In genomic region chr14:22900088-22900799, GRCh38 we compare ENCODE assay signal across 8 cellular contexts. TPM values are rescaled to one million over a fixed set of nuclear protein-coding genes. Genes with fewer than 3 reads are reported as not detected.
A peak's percentile ranks its signal among the peaks of the same experiment; 100 is the strongest.
DNase-seq lines count a peak whose midpoint lies in the region; ATAC-seq and TF ChIP-seq lines count a peak whose summit lies in the region.

No MANE protein-coding gene starts in this region.

- H3K36me3 Mint-ChIP-seq in activated naive CD8-positive, alpha-beta T cell treated with anti-CD3 and anti-CD28 coated beads for 36 hours, result peaks cover 13% of the 10 kb centered on the region

- H3K4me1 ChIP-seq in heart left ventricle, result peaks cover 0 to 10% (median 5%) of the 10 kb centered on the region in 12 donors
- H3K4me1 ChIP-seq in psoas muscle, result no peaks in the 10 kb centered on the region

- WGBS in heart left ventricle, 4 donors, result 36 to 53% (median 43%) methylated on average over 3 of the region's 3 CpGs
- WGBS in psoas muscle, 3 donors, result 38 to 59% (median 57%) methylated on average over 3 of the region's 3 CpGs

- no peak overlapping the region for H3K4me3 Mint-ChIP-seq in activated naive CD8-positive, alpha-beta T cell treated with anti-CD3 and anti-CD28 coated beads for 36 hours

- TF ChIP-seq POLR2A in heart left ventricle (IDR thresholded peaks at IDR 0.05), result no peak

- intact Hi-C loops in heart left ventricle (cut with DNase I), result loop anchor here in 3 of 10 donors (1.0 to 10.0 kb wide), 2 partner anchors 28 to 75 kb away; partner anchors contain the start of gene MRPL52 (in 1 of the 3)
- intact Hi-C loops in psoas muscle (cut with DNase I), result loop anchor here in 1 of 2 donors (2.0 kb wide), 1 partner anchor 27 kb away; no protein-coding TSS in a partner anchor

- no peaks in the 10 kb centered on the region for H3K9me3 ChIP-seq in heart left ventricle
- no peaks in the 10 kb centered on the region for H3K9me3 ChIP-seq in psoas muscle

- H3K36me3 ChIP-seq in heart left ventricle, result peaks cover 3 to 64% (median 50%) of the 10 kb centered on the region in 9 donors
- peaks cover 13 to 53% of the 10 kb centered on the region in 2 donors for H3K36me3 ChIP-seq in psoas muscle (ENCODE audit: insufficient read depth in 1 of 2, low read depth in 1 of 2)

- peaks cover 10% of the 10 kb centered on the region for H3K4me1 Mint-ChIP-seq in activated naive CD8-positive, alpha-beta T cell treated with anti-CD3 and anti-CD28 coated beads for 36 hours

- H3K27ac ChIP-seq in heart left ventricle, result peak overlapping the region in 1 of 12 donors; percentile 72
- H3K27ac ChIP-seq in psoas muscle, result no peak overlapping the region

- DNase-seq in activated CD4-positive, CD25-positive, alpha-beta regulatory T cell (lab: John Stamatoyannopoulos, UW), result peak in 3 of 4 experiments; percentile 26 to 53 (median 36)
- DNase-seq in activated CD4-positive, CD25-positive, alpha-beta regulatory T cell treated with anti-CD3 and anti-CD28 coated beads, Interleukin-2, amount 50 U/mL, for 72 hours, result no peak
- peak in 67 of 76 experiments; percentile 2 to 79 (median 48) for DNase-seq in HUDEP-2 (lab: John Stamatoyannopoulos, UW; ENCODE audit: unreplicated experiment in 76 of 76)
- DNase-seq in OCI-M1 (lab: John Stamatoyannopoulos, UW), result peak; percentile 80
- peak; percentile 26 for DNase-seq in activated naive CD8-positive, alpha-beta T cell treated with anti-CD3 and anti-CD28 coated beads for 36 hours
- DNase-seq in heart left ventricle, result no peak
- DNase-seq in psoas muscle, result no peak

- H3K27me3 ChIP-seq in heart left ventricle (no peaks in the 10 kb centered on the region), psoas muscle (ENCODE audit: insufficient read depth in 3 of 3, low read length in 2 of 3) (no peaks in the 10 kb centered on the region)

- H3K27ac Mint-ChIP-seq in activated naive CD8-positive, alpha-beta T cell treated with anti-CD3 and anti-CD28 coated beads for 36 hours, result no peak overlapping the region

- H3K4me3 ChIP-seq in heart left ventricle (no peak overlapping the region), psoas muscle (no peak overlapping the region)

- no peaks in the 10 kb centered on the region for H3K27me3 Mint-ChIP-seq in activated naive CD8-positive, alpha-beta T cell treated with anti-CD3 and anti-CD28 coated beads for 36 hours

- peak; percentile 29 to 69 (median 54) for ATAC-seq in heart left ventricle
- peak; percentile 58 to 79 (median 65) for ATAC-seq in psoas muscle
- ATAC-seq in HG03520 (IDR thresholded peaks at IDR 0.05; ENCODE audit: unreplicated experiment), result no peak

- no peaks in the 10 kb centered on the region for H3K9me3 Mint-ChIP-seq in activated naive CD8-positive, alpha-beta T cell treated with anti-CD3 and anti-CD28 coated beads for 36 hours

- TF ChIP-seq CTCF in heart left ventricle (IDR thresholded peaks at IDR 0.05) (peak in 11 of 12 donors; percentile 28 to 64 (median 49)), psoas muscle (IDR thresholded peaks at IDR 0.05) (peak; percentile 46)

RNA-seq across cellular contexts. Expression of gene REM2, which starts 17.2 kb away (rescaled TPM):
- total RNA-seq in activated naive CD8-positive, alpha-beta T cell treated with anti-CD3 and anti-CD28 coated beads for 36 hours, result under 1 TPM; 0.14 to 0.19 TPM
- under 1 TPM in 1 of 9 donors, not detected in 8; 0.21 TPM for total RNA-seq in heart left ventricle
- polyA plus RNA-seq in heart left ventricle, result under 1 TPM in 1 of 2 donors, not detected in 1; 0.06 TPM
- total RNA-seq in psoas muscle, result under 1 TPM in 2 of 4 donors, not detected in 2; 0.21 to 0.34 TPM
- polyA plus RNA-seq in psoas muscle, result under 1 TPM; 0.05 to 0.18 (median 0.10) TPM

RNA-seq across cellular contexts. Expression of gene RBM23, which starts 18.7 kb away (rescaled TPM):
- 10 to 100 TPM; 66.2 to 67.2 TPM for total RNA-seq in activated naive CD8-positive, alpha-beta T cell treated with anti-CD3 and anti-CD28 coated beads for 36 hours
- total RNA-seq in heart left ventricle, result 10 to 100 TPM; 35.4 to 45.0 (median 41.6) TPM
- 10 to 100 TPM; 14.8 to 52.7 TPM for polyA plus RNA-seq in heart left ventricle
- total RNA-seq in psoas muscle, result 10 to 100 TPM; 25.4 to 42.1 (median 27.8) TPM
- 10 to 100 TPM; 18.4 to 35.7 (median 20.1) TPM for polyA plus RNA-seq in psoas muscle

RNA-seq across cellular contexts. Expression of gene LRP10, which starts 28.7 kb away (rescaled TPM):
- total RNA-seq in activated naive CD8-positive, alpha-beta T cell treated with anti-CD3 and anti-CD28 coated beads for 36 hours, result 10 to 100 TPM; 17.6 to 18.7 TPM
- total RNA-seq in heart left ventricle (100 to 1,000 TPM in 3 of 9 donors, 10 to 100 TPM in 6; 47.9 to 128 (median 64.5) TPM), psoas muscle (10 to 100 TPM; 30.9 to 50.6 (median 40.6) TPM)
- polyA plus RNA-seq in heart left ventricle (10 to 100 TPM; 11.0 to 99.9 TPM), psoas muscle (10 to 100 TPM; 18.1 to 42.7 (median 25.1) TPM)

RNA-seq across cellular contexts. Expression of gene PRMT5, which starts 28.9 kb away (rescaled TPM):
- total RNA-seq in activated naive CD8-positive, alpha-beta T cell treated with anti-CD3 and anti-CD28 coated beads for 36 hours, result 100 to 1,000 TPM; 169 to 190 TPM
- total RNA-seq in heart left ventricle, result 10 to 100 TPM; 37.2 to 60.2 (median 48.8) TPM
- 100 to 1,000 TPM in 1 of 2 donors, 10 to 100 TPM in 1; 10.4 to 101 TPM for polyA plus RNA-seq in heart left ventricle
- total RNA-seq in psoas muscle, result 10 to 100 TPM; 67.5 to 80.4 (median 74.1) TPM
- polyA plus RNA-seq in psoas muscle, result 10 to 100 TPM; 45.3 to 99.5 (median 88.6) TPM

RNA-seq across cellular contexts. Expression of gene HAUS4, which starts 56.6 kb away (rescaled TPM):
- 10 to 100 TPM; 51.9 to 53.6 TPM for total RNA-seq in activated naive CD8-positive, alpha-beta T cell treated with anti-CD3 and anti-CD28 coated beads for 36 hours
- total RNA-seq in heart left ventricle (10 to 100 TPM; 14.0 to 42.1 (median 19.6) TPM), psoas muscle (10 to 100 TPM; 11.3 to 19.3 (median 12.0) TPM)
- polyA plus RNA-seq in heart left ventricle (10 to 100 TPM; 13.0 to 21.7 TPM), psoas muscle (10 to 100 TPM; 13.7 to 23.7 (median 16.2) TPM)

Comparison
In these comparisons a context has a peak if more than half of its experiments do, and no peak if none do; other contexts are left out.
1. DNase-seq: peak in activated CD4-positive, CD25-positive, alpha-beta regulatory T cell (3 of 4), HUDEP-2 (67 of 76), OCI-M1 (single experiment) and activated naive CD8-positive, alpha-beta T cell treated with anti-CD3 and anti-CD28 coated beads for 36 hours (single experiment); none in activated CD4-positive, CD25-positive, alpha-beta regulatory T cell treated with anti-CD3 and anti-CD28 coated beads, Interleukin-2, amount 50 U/mL, for 72 hours (single experiment), heart left ventricle (0 of 5) and psoas muscle (0 of 2).